9 cellular contexts compared by ENCODE assay signal in the genomic region with DNA sequence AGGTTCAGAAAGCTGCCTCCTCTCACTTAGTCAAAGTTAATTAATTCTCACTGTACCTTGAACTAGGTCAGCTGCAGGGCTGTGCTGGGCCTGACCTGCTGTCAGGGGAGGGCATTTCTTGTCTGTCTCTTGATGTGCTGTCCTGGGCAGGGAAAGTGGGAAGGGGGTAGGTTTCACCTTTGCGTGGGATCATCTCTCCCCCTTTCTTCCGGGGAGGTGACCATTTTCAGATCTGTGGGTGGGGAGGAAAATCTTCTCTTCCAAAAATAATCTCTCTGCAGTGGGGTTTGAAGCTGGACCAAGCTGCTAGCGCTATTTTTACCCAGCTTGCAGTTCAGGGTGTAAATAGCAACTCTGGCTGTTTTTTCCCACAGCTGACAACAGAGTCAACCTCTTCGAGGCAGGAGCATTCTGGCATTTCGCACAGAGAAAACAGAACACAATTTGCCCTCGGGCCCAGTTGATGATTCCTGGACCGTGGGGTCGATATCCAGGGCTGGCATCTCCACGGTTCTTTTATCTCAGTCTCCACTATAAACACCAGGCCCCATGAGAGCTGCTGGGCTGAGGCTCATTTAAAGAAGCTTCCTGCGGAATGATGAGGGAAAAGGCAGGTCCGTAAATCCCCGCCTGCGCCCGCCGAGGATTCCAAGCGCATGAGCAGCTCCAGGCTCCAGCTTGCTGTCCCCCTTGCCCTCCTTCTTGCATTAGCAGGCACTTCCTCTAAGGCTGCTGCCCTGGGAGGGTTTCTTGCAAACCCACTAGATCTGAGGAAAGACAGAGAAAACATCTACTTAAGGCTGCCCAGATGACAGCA.
DNase-seq lines count a peak whose midpoint lies in the region; ATAC-seq and TF ChIP-seq lines count a peak whose summit lies in the region.
"Had no signal": no experiment of that assay in that cellular context is flagged by ENCODE, and none has a peak within 500 bp of the region (broad histone marks: within the 10 kb centered on the region; RNA-seq: fewer than 3 reads in every experiment).

No MANE protein-coding gene starts in this region.

- H2BK5ac ChIP-seq in IMR-90 (ENCODE audit: low read depth, low read length, poor library complexity, severe bottlenecking), result peak overlapping the region; percentile 19

- no peak overlapping the region for H2AK9ac ChIP-seq in IMR-90 (replicated peaks; ENCODE audit: low read depth, low read length, poor library complexity)

- dilution Hi-C loops in IMR-90 (cut with HindIII; ENCODE audit: low sequenced_read_pairs, unreplicated experiment), result no loop called here

- H3K27me3 ChIP-seq in IMR-90 (ENCODE audit: control insufficient read depth, insufficient read depth, low read length), result no peaks in the 10 kb centered on the region
- no peaks in the 10 kb centered on the region for H3K27me3 ChIP-seq in spleen (replicated peaks in 1 of 7)

- intact Hi-C loops in IMR-90 (cut with micrococcal nuclease) (no loop called here), spleen (cut with DNase I; ENCODE audit: low total_unique reads) (no loop called here)

- H3K4me1 ChIP-seq in IMR-90 (ENCODE audit: control insufficient read depth, insufficient read depth, low read length) (peaks cover 8% of the 10 kb centered on the region), spleen (peaks cover 10 to 60% (median 35%) of the 10 kb centered on the region in 6 donors)

- peak overlapping the region; percentile 57 for H2BK20ac ChIP-seq in IMR-90 (ENCODE audit: low read depth, low read length)

- BruUV-seq in IMR-90 (replicated peaks; lab: Mats Ljungman, UMichigan), result no TSS peak

- CTCF ChIA-PET in IMR-90 (lab: Yijun Ruan, JAX), result interaction anchor here (0.9 kb wide), 1 partner anchor 72 kb away, joined by 3 read pairs; no protein-coding TSS in a partner anchor

- no peak overlapping the region for H3K4me2 ChIP-seq in IMR-90 (ENCODE audit: low read depth, low read length)

- peak overlapping the region; percentile 8; the same call in 1 of the 2 replicates for H3K18ac ChIP-seq in IMR-90 (ENCODE audit: low read depth, low read length)

- peak overlapping the region; percentile 6; the same call in 1 of the 2 replicates for H2AK5ac ChIP-seq in IMR-90 (ENCODE audit: low read depth, low read length)

- in situ Hi-C loops in IMR-90 (cut with MboI; ENCODE audit: low sequenced_read_pairs), result no loop called here

- TF ChIP-seq CTCF in IMR-90 (conservative IDR thresholded peaks at IDR 0.05; ENCODE audit: low read depth, low read length) (no peak), choroid plexus epithelial cell (conservative IDR thresholded peaks at IDR 0.05; ENCODE audit: low read depth, low read length) (no peak), spleen (IDR thresholded peaks at IDR 0.05 in 8 of 11, conservative IDR thresholded peaks at IDR 0.05 in 3 of 11) (no peak)

- peak overlapping the region; percentile 66 for H2BK120ac ChIP-seq in IMR-90 (ENCODE audit: low read depth, low read length)

- no peak overlapping the region for H4K5ac ChIP-seq in IMR-90 (ENCODE audit: low read depth, low read length)

- peak overlapping the region; percentile 51 for H2AFZ ChIP-seq in IMR-90 (replicated peaks; ENCODE audit: low read length, poor library complexity)

- TF ChIP-seq RAD21 in IMR-90 (IDR thresholded peaks at IDR 0.05; ENCODE audit: low read length), result no peak

- peak overlapping the region; percentile 78 to 81; a peak in 3 of 4 replicates for H4K8ac ChIP-seq in IMR-90 (ENCODE audit: low read depth in 2 of 2, low read length in 2 of 2)

- 0 out of 2 replicates have a peak overlapping the region, but pooled peaks have one; percentile 6 for H3K27ac ChIP-seq in IMR-90 (ENCODE audit: insufficient read depth, low read length)
- peak overlapping the region in 7 of 8 donors; percentile 48 to 72 (median 63) for H3K27ac ChIP-seq in spleen

- peak overlapping the region; percentile 9; the same call in 1 of the 2 replicates for H3K9ac ChIP-seq in IMR-90 (ENCODE audit: low read depth, low read length)

- 25% methylated on average over 4 of the region's 16 CpGs; no CpG with 5 or more reads in 1 of the 2 experiments for WGBS in IMR-90 (ENCODE audit: extremely low coverage in 2 of 2, insufficient read length in 1 of 2), 2 experiments
- WGBS in spleen, 5 donors, result 63 to 85% (median 75%) methylated on average over 16 of the region's 16 CpGs

- H3K36me3 ChIP-seq in IMR-90 (ENCODE audit: control insufficient read depth, insufficient read depth, low read length) (no peaks in the 10 kb centered on the region), spleen (no peaks in the 10 kb centered on the region)

- H4K20me1 ChIP-seq in IMR-90 (ENCODE audit: insufficient read depth, low read length), result no peaks in the 10 kb centered on the region

- 0 out of 2 replicates have a peak overlapping the region, but pooled peaks have one; percentile 15 for H3K23ac ChIP-seq in IMR-90 (ENCODE audit: low read depth, low read length)

- H2BK15ac ChIP-seq in IMR-90 (ENCODE audit: low read depth, low read length), result peak overlapping the region; percentile 76; the same call in 1 of the 3 replicates

- peak overlapping the region; percentile 70 for H3K4ac ChIP-seq in IMR-90 (ENCODE audit: low read depth, low read length)

- peaks cover 4% of the 10 kb centered on the region; the same call in 1 of the 2 replicates for H3K9me1 ChIP-seq in IMR-90 (ENCODE audit: insufficient read depth, low read length)

- TF ChIP-seq POLR2A in IMR-90 (IDR thresholded peaks at IDR 0.05; ENCODE audit: low read depth, low read length), result no peak
- TF ChIP-seq POLR2A in spleen (IDR thresholded peaks at IDR 0.05), result no peak

- POLR2A ChIA-PET in IMR-90 (lab: Charles Lee; ENCODE audit: unreplicated experiment), result interaction anchor here (0.8 kb wide), 1 partner anchor 11 kb away, joined by 3 read pairs; no protein-coding TSS in a partner anchor

- H3K79me1 ChIP-seq in IMR-90 (ENCODE audit: low read depth in 1 of 2, low read length in 2 of 2), result no peaks in the 10 kb centered on the region

- H3K4me3 ChIP-seq in IMR-90 (ENCODE audit: insufficient read depth, low read depth, low read length) (no peak overlapping the region), choroid plexus epithelial cell (ENCODE audit: low read depth, low read length) (no peak overlapping the region), spleen (no peak overlapping the region)

- peak overlapping the region; percentile 77; the same call in 1 of the 2 replicates for H4K91ac ChIP-seq in IMR-90 (ENCODE audit: insufficient read depth, low read depth, low read length)

- peak overlapping the region; percentile 68 for H3K14ac ChIP-seq in IMR-90 (replicated peaks; ENCODE audit: low read depth, low read length)

- H3K9me3 ChIP-seq in IMR-90 (ENCODE audit: control insufficient read depth, insufficient read depth, low read length) (peaks cover 2% of the 10 kb centered on the region; the same call in 1 of the 2 replicates), spleen (no peaks in the 10 kb centered on the region)

- DNase-seq in IMR-90 (peak; percentile 57), choroid plexus epithelial cell (ENCODE audit: low read depth) (peak; percentile 79), left lobe of liver (ENCODE audit: low spot score) (peak; percentile 76), spleen (no peak), 8988T (no peak), NCI-H446 (lab: John Stamatoyannopoulos, UW) (no peak)
- DNase-seq: OCI-M1 had no signal

- H3K56ac ChIP-seq in IMR-90 (ENCODE audit: extremely low read depth, insufficient read depth, low read length), result no peak overlapping the region

- ATAC-seq in IMR-90 (ENCODE audit: low read depth) (peak; percentile 40), left lobe of liver (peak; percentile 46), GM18870 (IDR thresholded peaks at IDR 0.05; ENCODE audit: unreplicated experiment) (no peak), GM21717 (IDR thresholded peaks at IDR 0.05; ENCODE audit: unreplicated experiment) (no peak)

TF ChIP-seq in IMR-90, 13 proteins besides CTCF, POLR2A, EP300 and RAD21:
- no peak for TF ChIP-seq MAFK (IDR thresholded peaks at IDR 0.05; ENCODE audit: low read depth, low read length)
- no peak for TF ChIP-seq SMC3 (IDR thresholded peaks at IDR 0.05; ENCODE audit: low read depth, low read length)
- TF ChIP-seq RCOR1 (IDR thresholded peaks at IDR 0.05; ENCODE audit: insufficient replicate concordance, low read length), result no peak
- TF ChIP-seq MXI1 (IDR thresholded peaks at IDR 0.05; ENCODE audit: borderline replicate concordance, low read depth, low read length), result no peak
- TF ChIP-seq, protein P1, sequence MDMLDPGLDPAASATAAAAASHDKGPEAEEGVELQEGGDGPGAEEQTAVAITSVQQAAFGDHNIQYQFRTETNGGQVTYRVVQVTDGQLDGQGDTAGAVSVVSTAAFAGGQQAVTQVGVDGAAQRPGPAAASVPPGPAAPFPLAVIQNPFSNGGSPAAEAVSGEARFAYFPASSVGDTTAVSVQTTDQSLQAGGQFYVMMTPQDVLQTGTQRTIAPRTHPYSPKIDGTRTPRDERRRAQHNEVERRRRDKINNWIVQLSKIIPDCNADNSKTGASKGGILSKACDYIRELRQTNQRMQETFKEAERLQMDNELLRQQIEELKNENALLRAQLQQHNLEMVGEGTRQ (IDR thresholded peaks at IDR 0.05; ENCODE audit: low read depth, low read length), result no peak
- no peak for TF ChIP-seq FOS (IDR thresholded peaks at IDR 0.05; ENCODE audit: low read depth, low read length)
- TF ChIP-seq BHLHE40 (IDR thresholded peaks at IDR 0.05; ENCODE audit: low read depth, low read length), result no peak
- no peak for TF ChIP-seq NFE2L2 (IDR thresholded peaks at IDR 0.05; ENCODE audit: low read depth, low read length)
- TF ChIP-seq RFX5 (IDR thresholded peaks at IDR 0.05; ENCODE audit: low read depth, low read length), result no peak

Comparison
In these comparisons a context has a peak if more than half of its experiments do, and no peak if none do; other contexts are left out.
1. ATAC-seq: peak in IMR-90 (single experiment) and left lobe of liver (single experiment); none in GM18870 (single experiment) and GM21717 (single experiment).
2. DNase-seq: peak in IMR-90 (single experiment), choroid plexus epithelial cell (single experiment) and left lobe of liver (single experiment); none in spleen (single experiment), 8988T (single experiment) and NCI-H446 (0 of 2).